Comparison of ENCODE assay signal across 8 cellular contexts in the genomic region with DNA sequence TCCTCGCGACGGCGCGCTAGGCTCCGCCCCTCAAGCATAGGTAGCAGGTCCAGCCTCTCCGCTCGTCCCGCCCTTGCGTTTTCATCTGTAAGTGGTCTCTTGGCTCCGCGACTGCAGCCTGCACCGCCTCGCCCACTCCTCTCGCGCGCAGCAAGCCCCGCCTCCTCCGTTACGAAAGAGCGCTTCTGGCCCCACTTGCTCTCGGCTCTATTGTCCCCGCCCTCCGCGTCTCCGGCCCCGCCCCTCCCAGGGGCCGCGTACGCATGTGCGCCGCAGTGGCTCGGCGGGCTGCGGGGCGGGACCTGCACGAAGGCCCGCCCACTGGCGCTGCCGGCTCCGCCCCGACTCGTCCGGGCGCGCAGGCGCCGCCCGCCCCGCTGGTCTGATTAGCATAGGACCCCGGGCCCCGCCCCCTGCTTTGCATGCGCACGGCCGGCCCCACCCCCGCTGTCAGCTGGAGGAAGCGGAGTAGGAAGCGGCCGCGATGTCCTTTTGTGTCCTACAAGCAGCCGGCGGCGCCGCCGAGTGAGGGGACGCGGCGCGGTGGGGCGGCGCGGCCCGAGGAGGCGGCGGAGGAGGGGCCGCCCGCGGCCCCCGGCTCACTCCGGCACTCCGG. TPM values are rescaled to one million over a fixed set of nuclear protein-coding genes. Genes with fewer than 3 reads are reported as not detected.
DNase-seq lines count a peak whose midpoint lies in the region; ATAC-seq and TF ChIP-seq lines count a peak whose summit lies in the region.

A gene (plus strand): TSS at position 450 of the 616 bp plus-strand sequence. CDS start 1,656 bp downstream, outside the sequence.

- no peaks in the 10 kb centered on the region for H3K27me3 ChIP-seq in aorta (ENCODE audit: control insufficient read depth in 1 of 2, insufficient read depth in 2 of 2, low read length in 1 of 2)

- no peaks in the 10 kb centered on the region for H3K36me3 ChIP-seq in aorta (ENCODE audit: control insufficient read depth in 1 of 2, insufficient read depth in 2 of 2, low read length in 1 of 2)

- no peaks in the 10 kb centered on the region for H3K4me1 ChIP-seq in aorta (ENCODE audit: control insufficient read depth in 1 of 2, insufficient read depth in 2 of 2, low read length in 2 of 2)

- ATAC-seq in GM18519 (IDR thresholded peaks at IDR 0.05; ENCODE audit: low FRiP score, unreplicated experiment), result peak; percentile 53
- peak; percentile 70 for ATAC-seq in HG03045 (IDR thresholded peaks at IDR 0.05; ENCODE audit: unreplicated experiment)
- peak; percentile 96 for ATAC-seq in aorta (ENCODE audit: low FRiP score)

- no peaks in the 10 kb centered on the region for H3K9me3 ChIP-seq in aorta (ENCODE audit: control insufficient read depth, low read length)

- DNase-seq in NCI-H2081 treated with DMSO at 0.1 percent for 48 hours (lab: John Stamatoyannopoulos, UW) (peak; percentile 98), T1000 (lab: John Stamatoyannopoulos, UW) (peak; percentile 98), astrocyte of the cerebellum (ENCODE audit: low read depth) (peak; percentile 91), hepatic stellate cell (ENCODE audit: low spot score) (peak; percentile 100), renal cortical epithelial cell (ENCODE audit: low read depth) (peak; percentile 93), aorta (peak; percentile 100)

- intact Hi-C loops in aorta (cut with DNase I), result no loop called here

- WGBS in aorta, 2 donors, result 0 to 1% methylated on average over 69 to 81 of the region's 81 CpGs

- peak within 1 kb of the TSS; percentile 58 for H3K4me3 ChIP-seq in astrocyte of the cerebellum (ENCODE audit: low read depth, low read length)
- peak within 1 kb of the TSS; percentile 65 to 91 for H3K4me3 ChIP-seq in aorta (ENCODE audit: low read length in 2 of 2)

- H3K27ac ChIP-seq in aorta (ENCODE audit: low read depth in 1 of 2, low read length in 2 of 2), result peak within 1 kb of the TSS in 1 of 2 donors; percentile 46

- TF ChIP-seq CTCF in astrocyte of the cerebellum (IDR thresholded peaks at IDR 0.05; ENCODE audit: low read depth, low read length, missing control alignments), result no peak

- in situ Hi-C loops in astrocyte of the cerebellum (cut with HindIII; ENCODE audit: low sequenced_read_pairs), result no loop called here

RNA-seq across cellular contexts. Expression of the gene that starts here (rescaled TPM):
- total RNA-seq in renal cortical epithelial cell, result 54.0 and 72.4 TPM in 2 replicates
- total RNA-seq in aorta, result 10 to 100 TPM; 25.9 to 27.6 TPM
- polyA plus RNA-seq in aorta, result 10 to 100 TPM; 32.3 to 54.7 TPM
